Comparison of ENCODE assay signal across 9 cellular contexts in the genomic region with DNA sequence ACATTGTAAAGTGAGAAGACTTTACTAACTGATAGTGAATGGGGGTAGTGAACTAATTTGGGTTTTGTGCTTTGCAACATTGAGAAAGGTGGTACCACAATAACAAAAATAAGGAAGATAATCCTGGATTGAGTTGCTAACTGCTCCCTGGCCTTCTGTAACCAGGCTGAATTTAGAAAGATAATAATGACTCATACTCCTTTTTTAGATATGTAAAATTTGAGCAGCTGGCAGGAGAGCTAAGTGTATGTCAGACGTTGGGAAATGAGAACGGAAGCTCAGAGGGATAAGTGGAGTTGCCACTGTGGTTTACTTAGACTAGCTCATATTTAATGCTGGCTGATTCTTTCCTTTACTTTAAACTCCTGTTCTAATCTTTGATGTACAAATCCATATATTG. TPM values are rescaled to one million over a fixed set of nuclear protein-coding genes. Genes with fewer than 3 reads are reported as not detected.
DNase-seq lines count a peak whose midpoint lies in the region; ATAC-seq, FAIRE-seq and TF ChIP-seq lines count a peak whose summit lies in the region.
"Had no signal": no experiment of that assay in that cellular context is flagged by ENCODE, and none has a peak within 500 bp of the region (broad histone marks: within the 10 kb centered on the region; RNA-seq: fewer than 3 reads in every experiment).

No MANE protein-coding gene starts in this region.

- peak overlapping the region; percentile 38 for H3K4me2 ChIP-seq in astrocyte (ENCODE audit: low read length)

- H3K4me1 Mint-ChIP-seq in astrocyte (ENCODE audit: low read depth, unreplicated experiment): peaks cover 24% of the 10 kb centered on the region
- H3K4me1 Mint-ChIP-seq in natural killer cell treated with Interleukin-12 subunit alpha and Interleukin-12 subunit beta and Interleukin-15 and Interleukin-18, amount 100 ng/mL, for 72 hours (ENCODE audit: low read depth in 2 of 2): peaks cover 7% of the 10 kb centered on the region in 2 donors
- H3K4me1 Mint-ChIP-seq: activated CD4-positive, alpha-beta T cell treated with anti-CD3 and anti-CD28 coated beads, Interleukin-2, amount 10 ng/mL, durations not matched to agents 7 days and 5 days had no signal

- peak overlapping the region; percentile 16 for H3K9ac ChIP-seq in astrocyte (ENCODE audit: low read length)

- peak overlapping the region; percentile 44 for H3K27ac ChIP-seq in astrocyte (ENCODE audit: low read depth, low read length)
- no peak overlapping the region for H3K27ac ChIP-seq in suprapubic skin

- peak; percentile 90 for FAIRE-seq in astrocyte (lab: Jason Lieb, UNC)

- no peak overlapping the region for H2AFZ ChIP-seq in astrocyte (ENCODE audit: low read depth, low read length)

- H3K36me3 ChIP-seq in astrocyte (ENCODE audit: insufficient read depth, low read length) (peaks cover 3% of the 10 kb centered on the region), suprapubic skin (peaks cover 14% of the 10 kb centered on the region)

- WGBS in suprapubic skin: 16% methylated on average over 2 of the region's 2 CpGs

- H3K27me3 Mint-ChIP-seq in astrocyte (ENCODE audit: low read depth, unreplicated experiment): no peaks in the 10 kb centered on the region
- no peaks in the 10 kb centered on the region for H3K27me3 Mint-ChIP-seq in natural killer cell treated with Interleukin-12 subunit alpha and Interleukin-12 subunit beta and Interleukin-15 and Interleukin-18, amount 100 ng/mL, for 72 hours
- H3K27me3 Mint-ChIP-seq: activated CD4-positive, alpha-beta T cell treated with anti-CD3 and anti-CD28 coated beads, Interleukin-2, amount 10 ng/mL, durations not matched to agents 7 days and 5 days had no signal

- no peaks in the 10 kb centered on the region for H3K9me3 Mint-ChIP-seq in astrocyte (ENCODE audit: unreplicated experiment)
- no peaks in the 10 kb centered on the region for H3K9me3 Mint-ChIP-seq in natural killer cell treated with Interleukin-12 subunit alpha and Interleukin-12 subunit beta and Interleukin-15 and Interleukin-18, amount 100 ng/mL, for 72 hours

- TF ChIP-seq POLR2A in suprapubic skin (IDR thresholded peaks at IDR 0.05): no peak

- no peak overlapping the region for H3K4me3 Mint-ChIP-seq in astrocyte (ENCODE audit: unreplicated experiment)
- no peak overlapping the region for H3K4me3 Mint-ChIP-seq in natural killer cell treated with Interleukin-12 subunit alpha and Interleukin-12 subunit beta and Interleukin-15 and Interleukin-18, amount 100 ng/mL, for 72 hours
- H3K4me3 Mint-ChIP-seq: activated CD4-positive, alpha-beta T cell treated with anti-CD3 and anti-CD28 coated beads, Interleukin-2, amount 10 ng/mL, durations not matched to agents 7 days and 5 days had no signal

- H3K36me3 Mint-ChIP-seq in astrocyte (ENCODE audit: low read depth, unreplicated experiment): no peaks in the 10 kb centered on the region
- peaks cover 10% of the 10 kb centered on the region for H3K36me3 Mint-ChIP-seq in natural killer cell treated with Interleukin-12 subunit alpha and Interleukin-12 subunit beta and Interleukin-15 and Interleukin-18, amount 100 ng/mL, for 72 hours

- H3K9me3 ChIP-seq in astrocyte (ENCODE audit: insufficient read depth, low read depth, low read length) (no peaks in the 10 kb centered on the region), suprapubic skin (no peaks in the 10 kb centered on the region)

- H4K20me1 ChIP-seq in astrocyte (ENCODE audit: insufficient read depth, low read length): peaks cover 11% of the 10 kb centered on the region

- DNase-seq in AG08395 (ENCODE audit: low spot score): peak; percentile 89
- peak; percentile 96 to 98 for DNase-seq in Kasumi-1 (lab: John Stamatoyannopoulos, UW)
- DNase-seq in astrocyte (ENCODE audit: low read depth): peak; percentile 86
- DNase-seq in left lobe of liver (ENCODE audit: low spot score): no peak
- DNase-seq in NCI-H2081 treated with DMSO at 0.1 percent for 48 hours (lab: John Stamatoyannopoulos, UW): no peak
- no peak for DNase-seq in T-helper 2 cell
- no peak for DNase-seq in natural killer cell treated with Interleukin-12 subunit alpha and Interleukin-12 subunit beta and Interleukin-15 and Interleukin-18, amount 100 ng/mL, for 72 hours (ENCODE audit: low spot score)
- no peak for DNase-seq in suprapubic skin (ENCODE audit: low spot score in 2 of 2)
- DNase-seq: activated CD4-positive, alpha-beta T cell treated with anti-CD3 and anti-CD28 coated beads, Interleukin-2, amount 10 ng/mL, durations not matched to agents 7 days and 5 days had no signal

- peaks cover 13% of the 10 kb centered on the region for H3K4me1 ChIP-seq in astrocyte (ENCODE audit: insufficient read depth, low read length)
- H3K4me1 ChIP-seq in suprapubic skin: peaks cover 13% of the 10 kb centered on the region

- no peak for TF ChIP-seq CTCF in astrocyte (IDR thresholded peaks at IDR 0.05; ENCODE audit: insufficient read depth, low read depth, low read length)
- no peak for TF ChIP-seq CTCF in suprapubic skin (IDR thresholded peaks at IDR 0.05)

- H3K4me3 ChIP-seq in astrocyte (ENCODE audit: insufficient read depth, low read depth, low read length) (no peak overlapping the region), suprapubic skin (no peak overlapping the region)

- TF ChIP-seq EP300 in suprapubic skin (IDR thresholded peaks at IDR 0.05): no peak

- H3K79me2 ChIP-seq in astrocyte (ENCODE audit: insufficient read depth, low read length): no peaks in the 10 kb centered on the region

- ATAC-seq in left lobe of liver: peak; percentile 52
- no peak for ATAC-seq in natural killer cell treated with Interleukin-12 subunit alpha and Interleukin-12 subunit beta and Interleukin-15 and Interleukin-18, amount 100 ng/mL, for 72 hours

- no peak overlapping the region for H3K27ac Mint-ChIP-seq in astrocyte (ENCODE audit: unreplicated experiment)
- H3K27ac Mint-ChIP-seq in natural killer cell treated with Interleukin-12 subunit alpha and Interleukin-12 subunit beta and Interleukin-15 and Interleukin-18, amount 100 ng/mL, for 72 hours: no peak overlapping the region
- H3K27ac Mint-ChIP-seq: activated CD4-positive, alpha-beta T cell treated with anti-CD3 and anti-CD28 coated beads, Interleukin-2, amount 10 ng/mL, durations not matched to agents 7 days and 5 days had no signal

- no peaks in the 10 kb centered on the region for H3K27me3 ChIP-seq in astrocyte (ENCODE audit: insufficient read depth, low read length)
- H3K27me3 ChIP-seq in suprapubic skin: no peaks in the 10 kb centered on the region

RNA-seq across cellular contexts. Expression of a gene that starts 17.1 kb away (rescaled TPM):
- total RNA-seq in astrocyte (22.8 and 25.5 TPM in 2 replicates), left lobe of liver (30.5 TPM), suprapubic skin (10 to 100 TPM; 23.3 to 26.9 (median 25.4) TPM)
- 10 to 100 TPM; 16.9 to 18.8 TPM for total RNA-seq in natural killer cell treated with Interleukin-12 subunit alpha and Interleukin-12 subunit beta and Interleukin-15 and Interleukin-18, amount 100 ng/mL, for 72 hours

Comparison
In these comparisons a context has a peak if more than half of its experiments do, and no peak if none do; other contexts are left out.
1. DNase-seq: peak in AG08395 (single experiment), Kasumi-1 (2 of 2) and astrocyte (single experiment); none in left lobe of liver (single experiment), NCI-H2081 treated with DMSO at 0.1 percent for 48 hours (single experiment), T-helper 2 cell (0 of 5), natural killer cell treated with Interleukin-12 subunit alpha and Interleukin-12 subunit beta and Interleukin-15 and Interleukin-18, amount 100 ng/mL, for 72 hours (single experiment) and suprapubic skin (0 of 2).